ENCODE assay signal across 9 cellular contexts in the genomic region with DNA sequence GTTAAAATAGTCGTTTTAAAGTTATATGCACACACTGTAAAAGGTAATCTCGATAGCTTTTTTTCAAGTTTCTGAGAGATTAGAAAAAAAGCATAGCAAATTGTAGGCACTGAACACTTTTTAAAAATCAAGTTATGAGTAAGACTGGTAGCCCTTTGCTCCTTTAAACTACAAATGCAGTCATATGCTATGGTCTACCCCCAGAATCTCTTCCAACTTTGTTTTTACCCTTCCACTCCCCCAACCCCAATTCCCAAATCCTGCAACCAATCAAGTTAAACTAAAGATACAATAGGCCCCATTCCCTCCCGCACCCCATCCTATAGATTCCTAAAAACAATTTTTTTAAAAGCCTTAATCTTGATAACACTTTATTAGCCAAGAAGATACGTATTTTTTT. TPM values are rescaled to one million over a fixed set of nuclear protein-coding genes. Genes with fewer than 3 reads are reported as not detected.
DNase-seq lines count a peak whose midpoint lies in the region; ATAC-seq and TF ChIP-seq lines count a peak whose summit lies in the region.
"Had no signal": no experiment of that assay in that cellular context is flagged by ENCODE, and none has a peak within 500 bp of the region (broad histone marks: within the 10 kb centered on the region; RNA-seq: fewer than 3 reads in every experiment).

No MANE protein-coding gene starts in this region.

- no peaks in the 10 kb centered on the region for H3K27me3 Mint-ChIP-seq in Caco-2 (ENCODE audit: insufficient read depth, unreplicated experiment)
- no peaks in the 10 kb centered on the region for H3K27me3 Mint-ChIP-seq in stimulated activated memory B cell treated with anti-CD40 and anti-IgM and Interleukin-4, amounts not matched to agents 10 μg/mL and 1 μg/mL and 100 μg/mL, for 72 hours

- no peak overlapping the region for H3K9ac ChIP-seq in trophoblast cell (ENCODE audit: low read length)

- H3K36me3 Mint-ChIP-seq in Caco-2 (ENCODE audit: insufficient read depth, unreplicated experiment): peaks cover 20% of the 10 kb centered on the region
- no peaks in the 10 kb centered on the region for H3K36me3 Mint-ChIP-seq in stimulated activated memory B cell treated with anti-CD40 and anti-IgM and Interleukin-4, amounts not matched to agents 10 μg/mL and 1 μg/mL and 100 μg/mL, for 72 hours

- no peak overlapping the region for H3K14ac ChIP-seq in trophoblast cell (ENCODE audit: low read length)

- peak overlapping the region; percentile 86 for H3K4me3 Mint-ChIP-seq in Caco-2 (ENCODE audit: unreplicated experiment)
- no peak overlapping the region for H3K4me3 Mint-ChIP-seq in stimulated activated memory B cell treated with anti-CD40 and anti-IgM and Interleukin-4, amounts not matched to agents 10 μg/mL and 1 μg/mL and 100 μg/mL, for 72 hours

- 0 out of 2 replicates have a peak, but pooled peaks cover 3% of the 10 kb centered on the region for H3K4me1 ChIP-seq in Caco-2
- H3K4me1 ChIP-seq in Panc1 (ENCODE audit: control insufficient read depth, insufficient read depth, low read length): peaks cover 24% of the 10 kb centered on the region; the same call in 1 of the 2 replicates
- H3K4me1 ChIP-seq in foreskin keratinocyte: peaks cover 25% of the 10 kb centered on the region
- peaks cover 0 to 1% of the 10 kb centered on the region in 2 experiments for H3K4me1 ChIP-seq in trophoblast cell (ENCODE audit: control insufficient read depth in 1 of 2, insufficient read depth in 2 of 2, low read length in 2 of 2)

- H3K4me2 ChIP-seq in trophoblast cell (ENCODE audit: low read length): peak overlapping the region; percentile 78

- H3K27ac ChIP-seq in Panc1 (ENCODE audit: low read length) (peak overlapping the region; percentile 100), foreskin keratinocyte (peak overlapping the region; percentile 96), trophoblast cell (ENCODE audit: low read depth, low read length) (no peak overlapping the region)

- H3K4me1 Mint-ChIP-seq in Caco-2 (ENCODE audit: low read depth, unreplicated experiment): peaks cover 15% of the 10 kb centered on the region
- H3K4me1 Mint-ChIP-seq in stimulated activated memory B cell treated with anti-CD40 and anti-IgM and Interleukin-4, amounts not matched to agents 10 μg/mL and 1 μg/mL and 100 μg/mL, for 72 hours: peaks cover 16% of the 10 kb centered on the region

- H4K12ac ChIP-seq in trophoblast cell (ENCODE audit: low read depth, low read length): no peak overlapping the region

- no peak overlapping the region for H3K27ac Mint-ChIP-seq in Caco-2 (ENCODE audit: unreplicated experiment)
- no peak overlapping the region for H3K27ac Mint-ChIP-seq in stimulated activated memory B cell treated with anti-CD40 and anti-IgM and Interleukin-4, amounts not matched to agents 10 μg/mL and 1 μg/mL and 100 μg/mL, for 72 hours

- H2BK120ac ChIP-seq in trophoblast cell (ENCODE audit: insufficient read depth, low read length, poor library complexity): no peak overlapping the region

- H3K18ac ChIP-seq in trophoblast cell (ENCODE audit: low read length): no peak overlapping the region

- in situ Hi-C loops in Panc1 (cut with HindIII; ENCODE audit: low pct_unique_long_range_greater_than_20kb, low sequenced_read_pairs): loop anchor here (25.0 kb wide), 1 partner anchor 95 kb away; the partner anchor contains the start of gene MARCHF7

- CTCF ChIA-PET in Caco-2 (lab: Charles Lee): no interaction called here
- CTCF ChIA-PET in Panc1 (lab: Charles Lee): no interaction called here

- H3K4me3 ChIP-seq in Caco-2 (ENCODE audit: low read depth, low read length): peak overlapping the region; percentile 93; the same call in 1 of the 2 replicates
- peak overlapping the region; percentile 81 to 86 for H3K4me3 ChIP-seq in Panc1 (ENCODE audit: low read depth in 2 of 2, low read length in 2 of 2)
- no peak overlapping the region for H3K4me3 ChIP-seq in trophoblast cell (ENCODE audit: low read depth, low read length)

- no peak overlapping the region for H2BK12ac ChIP-seq in trophoblast cell (ENCODE audit: low read length)

- no peak for TF ChIP-seq CTCF in Caco-2 (IDR thresholded peaks at IDR 0.05; ENCODE audit: insufficient read depth in 1 of 2, low read depth in 1 of 2, low read length in 1 of 2, severe bottlenecking in 1 of 2, unreplicated experiment in 1 of 2)
- TF ChIP-seq CTCF in Panc1 (IDR thresholded peaks at IDR 0.05): no peak
- no peak for TF ChIP-seq CTCF in foreskin keratinocyte (conservative IDR thresholded peaks at IDR 0.05)

- H4K8ac ChIP-seq in trophoblast cell (ENCODE audit: low read depth, low read length): no peak overlapping the region

- POLR2A ChIA-PET in Caco-2 (lab: Charles Lee) (interaction anchor here (1.0 kb wide), 1 partner anchor 95 kb away, joined by 4 read pairs; no protein-coding TSS in a partner anchor), Panc1 (lab: Charles Lee) (interaction anchor here (0.6 to 0.7 kb wide), 3 partner anchors 33 to 75 kb away, joined by 3 to 7 read pairs (median 3); no protein-coding TSS in a partner anchor)

- H3K23ac ChIP-seq in trophoblast cell (ENCODE audit: low read length): no peak overlapping the region

- no peaks in the 10 kb centered on the region for H3K9me3 ChIP-seq in Caco-2
- no peaks in the 10 kb centered on the region for H3K9me3 ChIP-seq in Panc1 (ENCODE audit: control insufficient read depth, insufficient read depth, low read depth, low read length)
- no peaks in the 10 kb centered on the region for H3K9me3 ChIP-seq in trophoblast cell (ENCODE audit: insufficient read depth, low read depth, low read length)

- no peak overlapping the region for H2BK5ac ChIP-seq in trophoblast cell (ENCODE audit: low read depth, low read length, poor library complexity)

- H3K79me1 ChIP-seq in trophoblast cell (ENCODE audit: low read length): peaks cover 11% of the 10 kb centered on the region

- H3K36me3 ChIP-seq in Caco-2 (ENCODE audit: control insufficient read depth, insufficient read depth, low read length) (no peaks in the 10 kb centered on the region), Panc1 (ENCODE audit: control insufficient read depth, insufficient read depth, low read length) (no peaks in the 10 kb centered on the region), trophoblast cell (ENCODE audit: control insufficient read depth in 1 of 2, insufficient read depth in 2 of 2, low read length in 2 of 2) (no peaks in the 10 kb centered on the region)

- H2AK5ac ChIP-seq in trophoblast cell (ENCODE audit: low read length): no peak overlapping the region

- DNase-seq in Caco-2 (no peak), Panc1 (ENCODE audit: low read depth, low spot score) (no peak), foreskin keratinocyte (no peak), trophoblast cell (no peak), hepatic stellate cell (ENCODE audit: low spot score) (no peak), sciatic nerve (ENCODE audit: low spot score) (no peak)
- DNase-seq: activated gamma-delta T cell had no signal

- no peak for ATAC-seq in Panc1
- ATAC-seq in foreskin keratinocyte: no peak
- no peak for ATAC-seq in stimulated activated memory B cell treated with anti-CD40 and anti-IgM and Interleukin-4, amounts not matched to agents 10 μg/mL and 1 μg/mL and 100 μg/mL, for 72 hours
- ATAC-seq in sciatic nerve: no peak
- no peak for ATAC-seq in GM21515 (IDR thresholded peaks at IDR 0.05; ENCODE audit: unreplicated experiment)

- WGBS in trophoblast cell (ENCODE audit: extremely low coverage, insufficient coverage, insufficient read length): no CpG with 5 or more reads among the region's 4 CpGs

- no peak overlapping the region for H2AFZ ChIP-seq in trophoblast cell (ENCODE audit: insufficient read depth, low read length, poor library complexity)

- intact Hi-C loops in Caco-2 (cut with micrococcal nuclease; ENCODE audit: unreplicated experiment): no loop called here
- intact Hi-C loops in Panc1 (cut with micrococcal nuclease; ENCODE audit: unreplicated experiment): loop anchor here (5.0 kb wide), 1 partner anchor 95 kb away; the partner anchor contains the start of gene MARCHF7
- intact Hi-C loops in sciatic nerve (cut with DNase I): no loop called here

- no peaks in the 10 kb centered on the region for H3K27me3 ChIP-seq in Caco-2 (replicated peaks; ENCODE audit: control insufficient read depth, insufficient read depth, low read length)
- no peaks in the 10 kb centered on the region for H3K27me3 ChIP-seq in Panc1 (ENCODE audit: control insufficient read depth, insufficient read depth, low read length)
- H3K27me3 ChIP-seq in foreskin keratinocyte: no peaks in the 10 kb centered on the region
- H3K27me3 ChIP-seq in trophoblast cell (ENCODE audit: insufficient read depth, low read length): no peaks in the 10 kb centered on the region

- no TSS peak for BruUV-seq in Caco-2 (replicated peaks; lab: Mats Ljungman, UMichigan)
- no TSS peak for BruUV-seq in Panc1 (replicated peaks; lab: Mats Ljungman, UMichigan)

- no peak overlapping the region for H3K4ac ChIP-seq in trophoblast cell (ENCODE audit: low read depth, low read length)

- H4K91ac ChIP-seq in trophoblast cell (ENCODE audit: low read depth, low read length): no peak overlapping the region

- H3K79me2 ChIP-seq in trophoblast cell (ENCODE audit: control insufficient read depth, insufficient read depth, low read length, poor library complexity): peaks cover 8% of the 10 kb centered on the region

- no peaks in the 10 kb centered on the region for H3K9me3 Mint-ChIP-seq in Caco-2 (ENCODE audit: unreplicated experiment)
- H3K9me3 Mint-ChIP-seq in stimulated activated memory B cell treated with anti-CD40 and anti-IgM and Interleukin-4, amounts not matched to agents 10 μg/mL and 1 μg/mL and 100 μg/mL, for 72 hours: no peaks in the 10 kb centered on the region

RNA-seq across cellular contexts. Expression of gene BAZ2B, which starts 0.7 kb away (rescaled TPM):
- total RNA-seq in Caco-2 (2022) (32.9 and 34.6 TPM in 2 replicates), Panc1 (2021; ENCODE audit: unreplicated experiment) (38.6 TPM), foreskin keratinocyte (28.5 and 33.8 TPM in 2 replicates), sciatic nerve (139 TPM)
- polyA plus RNA-seq in Panc1 (2012; ENCODE audit: insufficient read length): 15.3 TPM
- 1.8 TPM in 2 replicates for polyA plus RNA-seq in foreskin keratinocyte
- polyA plus RNA-seq in trophoblast cell (2013): 29.8 and 32.0 TPM in 2 replicates
